ENCODE assay signal across 16 cellular contexts in the genomic region with DNA sequence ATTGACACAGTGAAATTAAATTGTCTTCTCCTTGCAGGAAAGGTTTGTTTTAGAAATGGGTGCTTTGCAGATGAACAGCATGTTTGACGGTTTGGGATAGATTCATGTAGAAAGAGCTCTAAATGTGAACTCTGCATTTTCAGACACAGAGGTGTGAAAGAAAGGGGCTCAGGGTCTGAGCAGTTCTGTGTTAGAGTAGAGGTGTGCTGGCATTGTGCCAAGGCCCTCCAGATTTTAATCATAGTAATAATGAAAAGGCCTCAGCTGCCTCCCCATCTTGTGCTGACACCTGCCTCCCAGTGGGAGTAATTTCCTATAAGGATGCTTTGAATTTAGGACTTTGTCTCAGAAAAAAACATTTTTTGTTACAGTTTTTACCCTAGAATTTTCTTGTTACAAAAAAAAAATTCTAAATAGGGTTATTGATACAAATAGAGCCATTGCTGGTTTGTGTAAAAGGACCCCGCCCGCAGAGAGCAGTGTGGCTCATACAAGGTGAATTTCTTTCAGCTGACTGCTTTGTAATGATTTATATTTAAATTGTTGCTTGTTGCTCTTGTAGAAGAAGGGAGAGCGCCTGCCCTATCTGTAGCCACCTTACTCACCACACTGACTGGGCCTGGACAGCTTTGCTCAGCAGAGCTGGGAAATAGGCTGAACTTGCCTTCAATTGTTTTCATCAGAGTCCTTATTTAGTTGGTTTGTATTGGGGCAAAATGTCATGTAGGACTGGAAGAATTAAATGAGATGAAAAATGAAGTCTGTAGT.
DNase-seq lines count a peak whose midpoint lies in the region; ATAC-seq lines count a peak whose summit lies in the region.
"Had no signal": no experiment of that assay in that cellular context is flagged by ENCODE, and none has a peak within 500 bp of the region (broad histone marks: within the 10 kb centered on the region; RNA-seq: fewer than 3 reads in every experiment).

No MANE protein-coding gene starts in this region.

- H3K27ac Mint-ChIP-seq in activated naive CD4-positive, alpha-beta T cell treated with anti-CD3 and anti-CD28 coated beads, Interleukin-2, amount 50 U/mL, for 24 hours, result peak overlapping the region; percentile 52
- H3K27ac Mint-ChIP-seq in activated naive CD4-positive, alpha-beta T cell treated with anti-CD3 and anti-CD28 coated beads, Interleukin-2, amount 10 ng/mL, durations not matched to agents 7 days and 5 days, result no peak overlapping the region
- H3K27ac Mint-ChIP-seq in activated T-helper 1 cell treated with anti-CD3 and anti-CD28 coated beads, Interleukin-12 subunit alpha, Interleukin-12 subunit beta, Interleukin-2, Interleukin-4 antibody, amounts not matched to agents 30 ng/mL and 10 ng/mL and 1 ng/mL, durations not matched to agents 14 hours and 24 hours and 36 hours, result peak overlapping the region; percentile 36
- peak overlapping the region; percentile 72 for H3K27ac Mint-ChIP-seq in stimulated activated naive B cell treated with anti-CD40 and anti-IgM and Interleukin-4, amounts not matched to agents 10 μg/mL and 1 μg/mL and 100 μg/mL, for 72 hours
- no peak overlapping the region for H3K27ac Mint-ChIP-seq in activated CD8-positive, alpha-beta memory T cell treated with anti-CD3 and anti-CD28 coated beads, Interleukin-2, amount 10 ng/mL, durations not matched to agents 7 days and 5 days
- H3K27ac Mint-ChIP-seq: mesothelial cell of epicardium had no signal

- no peak for ATAC-seq in stimulated activated naive B cell treated with anti-CD40 and anti-IgM and Interleukin-4, amounts not matched to agents 10 μg/mL and 1 μg/mL and 100 μg/mL, for 72 hours (replicated peaks)
- no peak for ATAC-seq in activated CD8-positive, alpha-beta memory T cell treated with anti-CD3 and anti-CD28 coated beads, Interleukin-2, amount 10 ng/mL, durations not matched to agents 7 days and 5 days
- ATAC-seq: activated naive CD4-positive, alpha-beta T cell treated with anti-CD3 and anti-CD28 coated beads, Interleukin-2, amount 50 U/mL, for 72 hours had no signal

- peaks cover 15% of the 10 kb centered on the region for H3K4me1 Mint-ChIP-seq in activated naive CD4-positive, alpha-beta T cell treated with anti-CD3 and anti-CD28 coated beads, Interleukin-2, amount 50 U/mL, for 24 hours
- H3K4me1 Mint-ChIP-seq in activated naive CD4-positive, alpha-beta T cell treated with anti-CD3 and anti-CD28 coated beads, Interleukin-2, amount 10 ng/mL, durations not matched to agents 7 days and 5 days, result no peaks in the 10 kb centered on the region
- peaks cover 4% of the 10 kb centered on the region for H3K4me1 Mint-ChIP-seq in activated T-helper 1 cell treated with anti-CD3 and anti-CD28 coated beads, Interleukin-12 subunit alpha, Interleukin-12 subunit beta, Interleukin-2, Interleukin-4 antibody, amounts not matched to agents 30 ng/mL and 10 ng/mL and 1 ng/mL, durations not matched to agents 14 hours and 24 hours and 36 hours (ENCODE audit: low read depth)
- peaks cover 13 to 23% of the 10 kb centered on the region in 2 donors for H3K4me1 Mint-ChIP-seq in stimulated activated naive B cell treated with anti-CD40 and anti-IgM and Interleukin-4, amounts not matched to agents 10 μg/mL and 1 μg/mL and 100 μg/mL, for 72 hours
- H3K4me1 Mint-ChIP-seq in activated CD8-positive, alpha-beta memory T cell treated with anti-CD3 and anti-CD28 coated beads, Interleukin-2, amount 10 ng/mL, durations not matched to agents 7 days and 5 days, result peaks cover 2% of the 10 kb centered on the region

- CTCF ChIA-PET in activated naive CD4-positive, alpha-beta T cell treated with anti-CD3 and anti-CD28 coated beads, Interleukin-2, amount 10 ng/mL, durations not matched to agents 7 days and 5 days (lab: Charles Lee), result no interaction called here
- CTCF ChIA-PET in activated CD8-positive, alpha-beta memory T cell treated with anti-CD3 and anti-CD28 coated beads, Interleukin-2, amount 10 ng/mL, durations not matched to agents 7 days and 5 days (lab: Charles Lee), result no interaction called here

- intact Hi-C loops in activated T-helper 1 cell treated with anti-CD3 and anti-CD28 coated beads, Interleukin-12 subunit alpha, Interleukin-12 subunit beta, Interleukin-2, Interleukin-4 antibody, amounts not matched to agents 30 ng/mL and 10 ng/mL and 1 ng/mL, durations not matched to agents 14 hours and 24 hours and 36 hours (cut with micrococcal nuclease), result no loop called here

- peaks cover 9% of the 10 kb centered on the region for H3K36me3 Mint-ChIP-seq in activated naive CD4-positive, alpha-beta T cell treated with anti-CD3 and anti-CD28 coated beads, Interleukin-2, amount 50 U/mL, for 24 hours
- peaks cover 5% of the 10 kb centered on the region for H3K36me3 Mint-ChIP-seq in activated naive CD4-positive, alpha-beta T cell treated with anti-CD3 and anti-CD28 coated beads, Interleukin-2, amount 10 ng/mL, durations not matched to agents 7 days and 5 days
- peaks cover 4% of the 10 kb centered on the region for H3K36me3 Mint-ChIP-seq in activated T-helper 1 cell treated with anti-CD3 and anti-CD28 coated beads, Interleukin-12 subunit alpha, Interleukin-12 subunit beta, Interleukin-2, Interleukin-4 antibody, amounts not matched to agents 30 ng/mL and 10 ng/mL and 1 ng/mL, durations not matched to agents 14 hours and 24 hours and 36 hours (ENCODE audit: low read depth)
- H3K36me3 Mint-ChIP-seq in stimulated activated naive B cell treated with anti-CD40 and anti-IgM and Interleukin-4, amounts not matched to agents 10 μg/mL and 1 μg/mL and 100 μg/mL, for 72 hours, result peaks cover 26 to 32% of the 10 kb centered on the region in 2 donors
- peaks cover 1% of the 10 kb centered on the region for H3K36me3 Mint-ChIP-seq in activated CD8-positive, alpha-beta memory T cell treated with anti-CD3 and anti-CD28 coated beads, Interleukin-2, amount 10 ng/mL, durations not matched to agents 7 days and 5 days
- H3K36me3 Mint-ChIP-seq: mesothelial cell of epicardium had no signal

- H3K9me3 Mint-ChIP-seq in activated naive CD4-positive, alpha-beta T cell treated with anti-CD3 and anti-CD28 coated beads, Interleukin-2, amount 50 U/mL, for 24 hours, result no peaks in the 10 kb centered on the region
- H3K9me3 Mint-ChIP-seq in activated naive CD4-positive, alpha-beta T cell treated with anti-CD3 and anti-CD28 coated beads, Interleukin-2, amount 10 ng/mL, durations not matched to agents 7 days and 5 days, result no peaks in the 10 kb centered on the region
- H3K9me3 Mint-ChIP-seq in activated T-helper 1 cell treated with anti-CD3 and anti-CD28 coated beads, Interleukin-12 subunit alpha, Interleukin-12 subunit beta, Interleukin-2, Interleukin-4 antibody, amounts not matched to agents 30 ng/mL and 10 ng/mL and 1 ng/mL, durations not matched to agents 14 hours and 24 hours and 36 hours, result no peaks in the 10 kb centered on the region
- H3K9me3 Mint-ChIP-seq in stimulated activated naive B cell treated with anti-CD40 and anti-IgM and Interleukin-4, amounts not matched to agents 10 μg/mL and 1 μg/mL and 100 μg/mL, for 72 hours, result no peaks in the 10 kb centered on the region
- H3K9me3 Mint-ChIP-seq in activated CD8-positive, alpha-beta memory T cell treated with anti-CD3 and anti-CD28 coated beads, Interleukin-2, amount 10 ng/mL, durations not matched to agents 7 days and 5 days (ENCODE audit: low read depth), result no peaks in the 10 kb centered on the region
- H3K9me3 Mint-ChIP-seq: activated naive CD4-positive, alpha-beta T cell treated with anti-CD3 and anti-CD28 coated beads, Interleukin-2, amount 50 U/mL, for 72 hours; CD4-positive, alpha-beta memory T cell; mesothelial cell of epicardium had no signal

- H3K4me3 Mint-ChIP-seq in activated naive CD4-positive, alpha-beta T cell treated with anti-CD3 and anti-CD28 coated beads, Interleukin-2, amount 50 U/mL, for 24 hours, result no peak overlapping the region
- H3K4me3 Mint-ChIP-seq in activated naive CD4-positive, alpha-beta T cell treated with anti-CD3 and anti-CD28 coated beads, Interleukin-2, amount 10 ng/mL, durations not matched to agents 7 days and 5 days, result no peak overlapping the region
- H3K4me3 Mint-ChIP-seq in activated T-helper 1 cell treated with anti-CD3 and anti-CD28 coated beads, Interleukin-12 subunit alpha, Interleukin-12 subunit beta, Interleukin-2, Interleukin-4 antibody, amounts not matched to agents 30 ng/mL and 10 ng/mL and 1 ng/mL, durations not matched to agents 14 hours and 24 hours and 36 hours, result no peak overlapping the region
- H3K4me3 Mint-ChIP-seq in stimulated activated naive B cell treated with anti-CD40 and anti-IgM and Interleukin-4, amounts not matched to agents 10 μg/mL and 1 μg/mL and 100 μg/mL, for 72 hours, result no peak overlapping the region
- no peak overlapping the region for H3K4me3 Mint-ChIP-seq in activated CD8-positive, alpha-beta memory T cell treated with anti-CD3 and anti-CD28 coated beads, Interleukin-2, amount 10 ng/mL, durations not matched to agents 7 days and 5 days
- H3K4me3 Mint-ChIP-seq: CD4-positive, alpha-beta memory T cell; mesothelial cell of epicardium had no signal

- no peak for DNase-seq in activated naive CD4-positive, alpha-beta T cell treated with anti-CD3 and anti-CD28 coated beads, Interleukin-2, amount 10 ng/mL, durations not matched to agents 7 days and 5 days
- DNase-seq in NCI-H2081 treated with DMSO at 0.1 percent for 48 hours (lab: John Stamatoyannopoulos, UW), result peak; percentile 15
- DNase-seq in activated T-helper 1 cell treated with anti-CD3 and anti-CD28 coated beads, Interleukin-12 subunit alpha, Interleukin-12 subunit beta, Interleukin-2, Interleukin-4 antibody, amounts not matched to agents 30 ng/mL and 10 ng/mL and 1 ng/mL, durations not matched to agents 14 hours and 24 hours and 36 hours (ENCODE audit: low spot score), result no peak
- no peak for DNase-seq in stimulated activated naive B cell treated with anti-CD40 and anti-IgM and Interleukin-4, amounts not matched to agents 10 μg/mL and 1 μg/mL and 100 μg/mL, for 72 hours
- no peak for DNase-seq in amniotic stem cell (lab: John Stamatoyannopoulos, UW)
- DNase-seq in iPS-NIHi11 (ENCODE audit: low spot score), result no peak
- no peak for DNase-seq in activated CD8-positive, alpha-beta memory T cell treated with anti-CD3 and anti-CD28 coated beads, Interleukin-2, amount 10 ng/mL, durations not matched to agents 7 days and 5 days
- DNase-seq: activated CD4-positive, alpha-beta T cell treated with anti-CD3 and anti-CD28 coated beads for 4 hours; CD4-positive, alpha-beta memory T cell; effector CD4-positive, alpha-beta T cell; hippocampal formation; NCI-H1048; SIG-M5 had no signal

- no peaks in the 10 kb centered on the region for H3K27me3 Mint-ChIP-seq in activated naive CD4-positive, alpha-beta T cell treated with anti-CD3 and anti-CD28 coated beads, Interleukin-2, amount 50 U/mL, for 24 hours
- H3K27me3 Mint-ChIP-seq in activated naive CD4-positive, alpha-beta T cell treated with anti-CD3 and anti-CD28 coated beads, Interleukin-2, amount 10 ng/mL, durations not matched to agents 7 days and 5 days, result no peaks in the 10 kb centered on the region
- no peaks in the 10 kb centered on the region for H3K27me3 Mint-ChIP-seq in activated T-helper 1 cell treated with anti-CD3 and anti-CD28 coated beads, Interleukin-12 subunit alpha, Interleukin-12 subunit beta, Interleukin-2, Interleukin-4 antibody, amounts not matched to agents 30 ng/mL and 10 ng/mL and 1 ng/mL, durations not matched to agents 14 hours and 24 hours and 36 hours (ENCODE audit: insufficient read depth)
- H3K27me3 Mint-ChIP-seq in stimulated activated naive B cell treated with anti-CD40 and anti-IgM and Interleukin-4, amounts not matched to agents 10 μg/mL and 1 μg/mL and 100 μg/mL, for 72 hours, result no peaks in the 10 kb centered on the region
- H3K27me3 Mint-ChIP-seq in activated CD8-positive, alpha-beta memory T cell treated with anti-CD3 and anti-CD28 coated beads, Interleukin-2, amount 10 ng/mL, durations not matched to agents 7 days and 5 days, result no peaks in the 10 kb centered on the region
- H3K27me3 Mint-ChIP-seq: CD4-positive, alpha-beta memory T cell had no signal

Comparison
In these comparisons a context has a peak if more than half of its experiments do, and no peak if none do; other contexts are left out.
1. H3K27ac Mint-ChIP-seq: peak in activated naive CD4-positive, alpha-beta T cell treated with anti-CD3 and anti-CD28 coated beads, Interleukin-2, amount 50 U/mL, for 24 hours (single experiment), activated T-helper 1 cell treated with anti-CD3 and anti-CD28 coated beads, Interleukin-12 subunit alpha, Interleukin-12 subunit beta, Interleukin-2, Interleukin-4 antibody, amounts not matched to agents 30 ng/mL and 10 ng/mL and 1 ng/mL, durations not matched to agents 14 hours and 24 hours and 36 hours (single experiment) and stimulated activated naive B cell treated with anti-CD40 and anti-IgM and Interleukin-4, amounts not matched to agents 10 μg/mL and 1 μg/mL and 100 μg/mL, for 72 hours (single experiment); none in activated naive CD4-positive, alpha-beta T cell treated with anti-CD3 and anti-CD28 coated beads, Interleukin-2, amount 10 ng/mL, durations not matched to agents 7 days and 5 days (single experiment) and activated CD8-positive, alpha-beta memory T cell treated with anti-CD3 and anti-CD28 coated beads, Interleukin-2, amount 10 ng/mL, durations not matched to agents 7 days and 5 days (single experiment).